Comparison of ENCODE assay signal across 1 cellular context in genomic region chr1:63903947-63904346, GRCh38.
TF ChIP-seq lines count a peak whose summit lies in the region.

No MANE protein-coding gene starts in this region.

TF ChIP-seq in GM23338, 12 proteins besides CTCF, POLR2A, EP300 and RAD21 (continued from another document):
- TF ChIP-seq, protein P1, sequence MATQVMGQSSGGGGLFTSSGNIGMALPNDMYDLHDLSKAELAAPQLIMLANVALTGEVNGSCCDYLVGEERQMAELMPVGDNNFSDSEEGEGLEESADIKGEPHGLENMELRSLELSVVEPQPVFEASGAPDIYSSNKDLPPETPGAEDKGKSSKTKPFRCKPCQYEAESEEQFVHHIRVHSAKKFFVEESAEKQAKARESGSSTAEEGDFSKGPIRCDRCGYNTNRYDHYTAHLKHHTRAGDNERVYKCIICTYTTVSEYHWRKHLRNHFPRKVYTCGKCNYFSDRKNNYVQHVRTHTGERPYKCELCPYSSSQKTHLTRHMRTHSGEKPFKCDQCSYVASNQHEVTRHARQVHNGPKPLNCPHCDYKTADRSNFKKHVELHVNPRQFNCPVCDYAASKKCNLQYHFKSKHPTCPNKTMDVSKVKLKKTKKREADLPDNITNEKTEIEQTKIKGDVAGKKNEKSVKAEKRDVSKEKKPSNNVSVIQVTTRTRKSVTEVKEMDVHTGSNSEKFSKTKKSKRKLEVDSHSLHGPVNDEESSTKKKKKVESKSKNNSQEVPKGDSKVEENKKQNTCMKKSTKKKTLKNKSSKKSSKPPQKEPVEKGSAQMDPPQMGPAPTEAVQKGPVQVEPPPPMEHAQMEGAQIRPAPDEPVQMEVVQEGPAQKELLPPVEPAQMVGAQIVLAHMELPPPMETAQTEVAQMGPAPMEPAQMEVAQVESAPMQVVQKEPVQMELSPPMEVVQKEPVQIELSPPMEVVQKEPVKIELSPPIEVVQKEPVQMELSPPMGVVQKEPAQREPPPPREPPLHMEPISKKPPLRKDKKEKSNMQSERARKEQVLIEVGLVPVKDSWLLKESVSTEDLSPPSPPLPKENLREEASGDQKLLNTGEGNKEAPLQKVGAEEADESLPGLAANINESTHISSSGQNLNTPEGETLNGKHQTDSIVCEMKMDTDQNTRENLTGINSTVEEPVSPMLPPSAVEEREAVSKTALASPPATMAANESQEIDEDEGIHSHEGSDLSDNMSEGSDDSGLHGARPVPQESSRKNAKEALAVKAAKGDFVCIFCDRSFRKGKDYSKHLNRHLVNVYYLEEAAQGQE (IDR thresholded peaks at IDR 0.05; ENCODE audit: unreplicated experiment), result no peak
- TF ChIP-seq ZNF114 (CRISPR knock-in tag; IDR thresholded peaks at IDR 0.05), result no peak
- TF ChIP-seq STAT1 (IDR thresholded peaks at IDR 0.05; ENCODE audit: unreplicated experiment), result no peak
- TF ChIP-seq EZH2phosphoT487 (IDR thresholded peaks at IDR 0.05; ENCODE audit: unreplicated experiment), result no peak
- no peak for TF ChIP-seq ETS1 (IDR thresholded peaks at IDR 0.05)
- no peak for TF ChIP-seq ZNF331 (CRISPR knock-in tag; IDR thresholded peaks at IDR 0.05; ENCODE audit: low read depth)
- TF ChIP-seq NANOG (IDR thresholded peaks at IDR 0.05; ENCODE audit: borderline replicate concordance), result no peak
- TF ChIP-seq JUNB (IDR thresholded peaks at IDR 0.05; ENCODE audit: unreplicated experiment), result no peak
- no peak for TF ChIP-seq POLR2AphosphoS5 (IDR thresholded peaks at IDR 0.05; ENCODE audit: low read depth)
- no peak for TF ChIP-seq EZH2 (IDR thresholded peaks at IDR 0.05; ENCODE audit: low read depth, unreplicated experiment)
- no peak for TF ChIP-seq CREB1 (CRISPR knock-in tag; IDR thresholded peaks at IDR 0.05; ENCODE audit: low read depth)
